Comparison of ENCODE assay signal across 9 cellular contexts in genomic region chr11:63829823-63830489, GRCh38. TPM values are rescaled to one million over a fixed set of nuclear protein-coding genes. Genes with fewer than 3 reads are reported as not detected.
A peak's percentile ranks its signal among the peaks of the same experiment; 100 is the strongest.
DNase-seq lines count a peak whose midpoint lies in the region; ATAC-seq and TF ChIP-seq lines count a peak whose summit lies in the region.
"Had no signal": no experiment of that assay in that cellular context is flagged by ENCODE, and none has a peak within 500 bp of the region (broad histone marks: within the 10 kb centered on the region; RNA-seq: fewer than 3 reads in every experiment).

No MANE protein-coding gene starts in this region.

- no peaks in the 10 kb centered on the region for H3K9me3 ChIP-seq in right lobe of liver

- no peaks in the 10 kb centered on the region for H3K27me3 ChIP-seq in right lobe of liver

- H3K27ac ChIP-seq in right lobe of liver, result no peak overlapping the region

- no peaks in the 10 kb centered on the region for H3K4me1 ChIP-seq in right lobe of liver

- no peaks in the 10 kb centered on the region for H3K36me3 ChIP-seq in right lobe of liver

- 67% methylated on average over 3 of the region's 8 CpGs for WGBS in right lobe of liver (ENCODE audit: insufficient coverage, low coverage, low lambda C conversion rate, missing lambda C conversion rate)

- TF ChIP-seq POLR2A in right lobe of liver (IDR thresholded peaks at IDR 0.05), result no peak

- TF ChIP-seq CTCF in right lobe of liver (IDR thresholded peaks at IDR 0.05), result peak in 2 of 4 donors; percentile 21 to 24

- peak; percentile 59 for DNase-seq in ELF-1 (ENCODE audit: low read depth, low spot score)
- peak; percentile 70 for DNase-seq in HuH-7 (ENCODE audit: low spot score)
- peak; percentile 45 for DNase-seq in amniotic epithelial cell (ENCODE audit: low read depth)
- DNase-seq in right lobe of liver, result no peak
- DNase-seq in COLO829 (ENCODE audit: low spot score), result no peak
- DNase-seq in NCI-H446 treated with DMSO at 0.1 percent for 48 hours (lab: John Stamatoyannopoulos, UW), result no peak
- DNase-seq in LoVo (ENCODE audit: low spot score), result no peak
- DNase-seq: head of caudate nucleus had no signal

- no peak overlapping the region for H3K4me3 ChIP-seq in right lobe of liver

- peak; percentile 50 to 74 (median 63) for ATAC-seq in right lobe of liver
- ATAC-seq in GM19463 (IDR thresholded peaks at IDR 0.05; ENCODE audit: unreplicated experiment), result no peak

- intact Hi-C loops in right lobe of liver (cut with DNase I), result loop anchor here in 1 of 2 donors (10.0 kb wide), 1 partner anchor 115 kb away; no protein-coding TSS in a partner anchor

RNA-seq across cellular contexts. Expression of gene MARK2, which starts 9.0 kb away (rescaled TPM):
- 10 to 100 TPM; 10.6 to 14.8 (median 12.2) TPM for total RNA-seq in right lobe of liver

RNA-seq across cellular contexts. Expression of gene SPINDOC, which starts 16.7 kb away (rescaled TPM):
- total RNA-seq in right lobe of liver, result 1 to 10 TPM; 2.2 to 5.0 (median 2.7) TPM

Comparison
In these comparisons a context has a peak if more than half of its experiments do, and no peak if none do; other contexts are left out.
1. DNase-seq: peak in ELF-1 (single experiment), HuH-7 (single experiment) and amniotic epithelial cell (single experiment); none in right lobe of liver (0 of 3), COLO829 (single experiment), NCI-H446 treated with DMSO at 0.1 percent for 48 hours (single experiment) and LoVo (single experiment).